Comparison of ENCODE assay signal across 8 cellular contexts in genomic region chr3:169146112-169146665, GRCh38.
DNase-seq lines count a peak whose midpoint lies in the region; ATAC-seq and TF ChIP-seq lines count a peak whose summit lies in the region.

No MANE protein-coding gene starts in this region.

- peak overlapping the region; percentile 73 for H3K27ac ChIP-seq in duodenal mucosa (ENCODE audit: low read depth, low read length)

- peaks cover 0 to 4% of the 10 kb centered on the region in 2 donors for H3K36me3 ChIP-seq in duodenal mucosa (ENCODE audit: control insufficient read depth in 1 of 2, insufficient read depth in 2 of 2, low read length in 2 of 2)

- no peaks in the 10 kb centered on the region for H3K9me3 Mint-ChIP-seq in type B pancreatic cell

- H3K4me1 ChIP-seq in duodenal mucosa (ENCODE audit: control insufficient read depth in 1 of 2, insufficient read depth in 2 of 2, low read length in 2 of 2): peaks cover 4 to 30% of the 10 kb centered on the region in 2 donors

- peaks cover 7% of the 10 kb centered on the region for H3K36me3 Mint-ChIP-seq in type B pancreatic cell

- peak overlapping the region; percentile 77 to 88 for H3K4me3 ChIP-seq in duodenal mucosa (ENCODE audit: low read depth in 1 of 2, low read length in 2 of 2)

- H3K9ac ChIP-seq in duodenal mucosa (ENCODE audit: low read depth in 1 of 2, low read length in 2 of 2): peak overlapping the region; percentile 73 to 80

- no peak for TF ChIP-seq CTCF in type B pancreatic cell (conservative IDR thresholded peaks at IDR 0.05)

- peak; percentile 57 for DNase-seq in activated CD8-positive, alpha-beta memory T cell treated with anti-CD3 and anti-CD28 coated beads for 24 hours
- no peak for DNase-seq in activated CD8-positive, alpha-beta memory T cell treated with anti-CD3 and anti-CD28 coated beads, Interleukin-2, amount 50 U/mL, for 4 hours
- peak; percentile 34 for DNase-seq in RPMI8226
- DNase-seq in lung microvascular endothelial cell (ENCODE audit: low read depth in 2 of 2): peak; percentile 45 to 82
- peak; percentile 68 for DNase-seq in type B pancreatic cell (ENCODE audit: extremely low spot score, unreplicated experiment)

- H3K27ac Mint-ChIP-seq in type B pancreatic cell: peak overlapping the region; percentile 81

- ATAC-seq in GM21825 (IDR thresholded peaks at IDR 0.05; ENCODE audit: unreplicated experiment) (no peak), HG02981 (IDR thresholded peaks at IDR 0.05; ENCODE audit: unreplicated experiment) (no peak)

- H3K4me1 Mint-ChIP-seq in type B pancreatic cell (ENCODE audit: unreplicated experiment): peaks cover 44% of the 10 kb centered on the region

- peaks cover 80% of the 10 kb centered on the region for H3K27me3 Mint-ChIP-seq in type B pancreatic cell

- no peaks in the 10 kb centered on the region for H3K9me3 ChIP-seq in duodenal mucosa (ENCODE audit: control insufficient read depth in 1 of 2, low read length in 2 of 2)

- H3K27me3 ChIP-seq in duodenal mucosa (ENCODE audit: control insufficient read depth in 1 of 2, insufficient read depth in 2 of 2, low read length in 2 of 2): peaks cover 17 to 39% of the 10 kb centered on the region in 2 donors

- H3K4me3 Mint-ChIP-seq in type B pancreatic cell: peak overlapping the region; percentile 95
